ENCODE assay signal across 8 cellular contexts in genomic region chr18:63237911-63238710, GRCh38.
DNase-seq lines count a peak whose midpoint lies in the region; ATAC-seq and TF ChIP-seq lines count a peak whose summit lies in the region.

No MANE protein-coding gene starts in this region.

- H3K36me3 ChIP-seq in NT2/D1 (ENCODE audit: insufficient read depth, insufficient read length, low read length), result no peaks in the 10 kb centered on the region
- no peaks in the 10 kb centered on the region for H3K36me3 ChIP-seq in esophagus (ENCODE audit: control insufficient read depth in 2 of 2, insufficient read depth in 2 of 2, low read length in 1 of 2)

- H3K4me1 ChIP-seq in NT2/D1 (ENCODE audit: insufficient read depth, insufficient read length) (peaks cover 2% of the 10 kb centered on the region), esophagus (ENCODE audit: control insufficient read depth in 2 of 2, insufficient read depth in 2 of 2, low read length in 1 of 2) (peaks cover 0 to 2% of the 10 kb centered on the region in 2 donors)

- no peak for TF ChIP-seq CTCF in lower leg skin (IDR thresholded peaks at IDR 0.05)

- ATAC-seq in GM21447 (IDR thresholded peaks at IDR 0.05; ENCODE audit: unreplicated experiment), result no peak

- H3K9ac ChIP-seq in NT2/D1 (ENCODE audit: insufficient read length, low read depth), result no peak overlapping the region

- intact Hi-C loops in lower leg skin (cut with DNase I; ENCODE audit: low total_unique reads), result no loop called here

- peak; percentile 88 for DNase-seq in AG20443 (ENCODE audit: low spot score)
- peak; percentile 46 for DNase-seq in NT2/D1 (ENCODE audit: low read depth, low spot score)
- peak; percentile 96 for DNase-seq in myocyte (ENCODE audit: low read depth)
- DNase-seq in UCSD-AML1 (lab: John Stamatoyannopoulos, UW; ENCODE audit: unreplicated experiment), result no peak
- no peak for DNase-seq in SIG-M5 treated with dmso at 0.1 percent for 504 hours (lab: John Stamatoyannopoulos, UW; ENCODE audit: unreplicated experiment)
- no peak for DNase-seq in lower leg skin (ENCODE audit: low spot score in 2 of 2)

- H3K27me3 ChIP-seq in NT2/D1 (ENCODE audit: insufficient read depth, insufficient read length) (no peaks in the 10 kb centered on the region), esophagus (ENCODE audit: control insufficient read depth in 1 of 2, insufficient read depth in 2 of 2, low read length in 2 of 2) (no peaks in the 10 kb centered on the region)

- H3K9me3 ChIP-seq in NT2/D1 (ENCODE audit: insufficient read depth, low read length) (no peaks in the 10 kb centered on the region), esophagus (ENCODE audit: control insufficient read depth in 2 of 2, insufficient read depth in 1 of 2, low read depth in 1 of 2, low read length in 1 of 2) (no peaks in the 10 kb centered on the region)

- WGBS in esophagus, 2 donors, result 24 to 32% methylated on average over 13 of the region's 13 CpGs
- WGBS in lower leg skin, 2 donors, result 17 to 22% methylated on average over 13 of the region's 13 CpGs

- H3K4me3 ChIP-seq in NT2/D1 (ENCODE audit: insufficient read length, low read depth) (no peak overlapping the region), esophagus (ENCODE audit: low read depth in 1 of 2, low read length in 2 of 2) (peak overlapping the region in 1 of 2 donors; percentile 11), lower leg skin (ENCODE audit: low read depth, poor library complexity, severe bottlenecking) (no peak overlapping the region)

- peak overlapping the region; percentile 62 to 78 for H3K27ac ChIP-seq in esophagus (ENCODE audit: low read depth in 2 of 2, low read length in 1 of 2)

- TF ChIP-seq POLR2A in lower leg skin (IDR thresholded peaks at IDR 0.05), result no peak

Comparison
In these comparisons a context has a peak if more than half of its experiments do, and no peak if none do; other contexts are left out.
1. DNase-seq: peak in AG20443 (single experiment), NT2/D1 (single experiment) and myocyte (single experiment); none in UCSD-AML1 (single experiment), SIG-M5 treated with dmso at 0.1 percent for 504 hours (single experiment) and lower leg skin (0 of 2).